ENCODE assay signal across 19 cellular contexts in the genomic region with DNA sequence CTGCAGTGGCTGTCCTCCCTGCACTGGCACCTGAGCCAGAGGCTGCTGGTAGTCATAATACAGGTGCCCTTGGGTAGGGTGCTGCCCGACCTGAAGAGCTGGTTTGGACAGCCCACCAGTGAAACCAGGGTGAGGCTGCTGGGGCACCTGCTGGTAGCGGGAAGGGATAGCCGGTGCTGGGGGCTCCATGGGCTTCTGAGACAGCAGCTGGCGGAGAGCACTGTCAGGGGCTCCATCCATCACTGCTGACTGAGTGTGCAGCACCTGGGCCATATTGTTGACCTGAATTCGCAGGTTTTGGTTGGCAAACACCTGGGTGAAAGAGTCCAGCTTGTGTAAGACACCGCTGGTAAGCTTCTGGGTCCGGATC.
"Had no signal": no experiment of that assay in that cellular context is flagged by ENCODE, and none has a peak within 500 bp of the region (broad histone marks: within the 10 kb centered on the region; RNA-seq: fewer than 3 reads in every experiment).

No MANE protein-coding gene starts in this region.

- H3K4me3 ChIP-seq: cardiac muscle cell, heart left ventricle, pancreas, skin epidermis, stomach, suprapubic skin, transverse colon had no signal

- H3K27me3 ChIP-seq: cardiac muscle cell, heart left ventricle, neutrophil, pancreas, stomach, suprapubic skin, transverse colon had no signal

- H3K36me3 ChIP-seq: cardiac muscle cell, pancreas, transverse colon had no signal

- H3K9me3 ChIP-seq: heart left ventricle, neutrophil, pancreas, stomach, suprapubic skin, transverse colon had no signal

- H3K27ac ChIP-seq: cardiac muscle cell, heart left ventricle, neutrophil, pancreas, skin epidermis, stomach, suprapubic skin, VCaP had no signal

- FAIRE-seq: endometrium, pancreas, urothelium cell line had no signal

- DNase-seq: activated CD4-positive, alpha-beta T cell treated with anti-CD3 and anti-CD28 coated beads for 1 hour; activated naive CD4-positive, alpha-beta T cell treated with Interleukin-2 at 50 U/mL for 16 hours; activated naive CD8-positive, alpha-beta T cell treated with anti-CD3 and anti-CD28 coated beads for 36 hours; activated T-cell treated with anti-CD3 and anti-CD28 coated beads, Interleukin-2, amount 50 U/mL, for 48 hours; effector CD4-positive, alpha-beta T cell; heart left ventricle; islet precursor cell; pancreas; right cardiac atrium; stimulated activated CD4-positive, alpha-beta T cell treated with anti-CD3 and anti-CD28 coated beads, Interleukin-1b, Interleukin-23, amount 100 ng/mL, for 48 hours; stomach had no signal

- H3K4me1 ChIP-seq: pancreas had no signal
